1 cellular context compared by ENCODE assay signal in genomic region chr13:98775844-98776598, GRCh38.
A peak's percentile ranks its signal among the peaks of the same experiment; 100 is the strongest.
TF ChIP-seq lines count a peak whose summit lies in the region.

No MANE protein-coding gene starts in this region.

TF ChIP-seq in HepG2, 621 proteins besides CTCF, POLR2A, EP300 and RAD21 (continued from another document):
- TF ChIP-seq ZNF234 (CRISPR knock-in tag; conservative IDR thresholded peaks at IDR 0.05) (no peak), DZIP1 (CRISPR knock-in tag; IDR thresholded peaks at IDR 0.05) (no peak), ZBTB2 (CRISPR knock-in tag; IDR thresholded peaks at IDR 0.05; ENCODE audit: low read depth) (no peak), ZMYM2 (CRISPR knock-in tag; IDR thresholded peaks at IDR 0.05) (peak; percentile 72; the same call in 1 of the 2 replicates), ETV5 (CRISPR knock-in tag; IDR thresholded peaks at IDR 0.05; ENCODE audit: borderline replicate concordance) (peak; percentile 70; the same call in 1 of the 2 replicates), ZNF317 (CRISPR knock-in tag; IDR thresholded peaks at IDR 0.05) (0 out of 2 replicates have a peak, but pooled peaks have one; percentile 36), THYN1 (CRISPR knock-in tag; IDR thresholded peaks at IDR 0.05; ENCODE audit: borderline replicate concordance, low read depth) (no peak), ZNF205 (CRISPR knock-in tag; IDR thresholded peaks at IDR 0.05) (peak; percentile 44; the same call in 1 of the 2 replicates), PATZ1 (CRISPR knock-in tag; IDR thresholded peaks at IDR 0.05) (peak; percentile 85), HNF1B (CRISPR knock-in tag; IDR thresholded peaks at IDR 0.05) (peak; percentile 76; the same call in 1 of the 2 replicates), ATF3 (CRISPR knock-in tag; IDR thresholded peaks at IDR 0.05) (peak; percentile 84), ZNF784 (CRISPR knock-in tag; IDR thresholded peaks at IDR 0.05; ENCODE audit: borderline replicate concordance) (0 out of 2 replicates have a peak, but pooled peaks have one; percentile 26), RNF2 (conservative IDR thresholded peaks at IDR 0.05; ENCODE audit: low read depth) (no peak), ZBTB10 (CRISPR knock-in tag; IDR thresholded peaks at IDR 0.05; ENCODE audit: borderline replicate concordance) (peak; percentile 79; the same call in 1 of the 2 replicates), SCMH1 (CRISPR knock-in tag; IDR thresholded peaks at IDR 0.05; ENCODE audit: borderline replicate concordance) (no peak), GTF3A (CRISPR knock-in tag; conservative IDR thresholded peaks at IDR 0.05) (no peak), ZNF562 (CRISPR knock-in tag; IDR thresholded peaks at IDR 0.05; ENCODE audit: borderline replicate concordance) (no peak), HMG20A (CRISPR knock-in tag; IDR thresholded peaks at IDR 0.05; ENCODE audit: borderline replicate concordance) (peak; percentile 55; the same call in 1 of the 2 replicates), GRHL1 (CRISPR knock-in tag; conservative IDR thresholded peaks at IDR 0.05) (no peak), ZFP90 (CRISPR knock-in tag; IDR thresholded peaks at IDR 0.05; ENCODE audit: borderline replicate concordance) (no peak), HDAC1 (CRISPR knock-in tag; IDR thresholded peaks at IDR 0.05) (0 out of 2 replicates have a peak, but pooled peaks have one; percentile 34)
